ENCODE assay signal across 1 cellular context in the genomic region with DNA sequence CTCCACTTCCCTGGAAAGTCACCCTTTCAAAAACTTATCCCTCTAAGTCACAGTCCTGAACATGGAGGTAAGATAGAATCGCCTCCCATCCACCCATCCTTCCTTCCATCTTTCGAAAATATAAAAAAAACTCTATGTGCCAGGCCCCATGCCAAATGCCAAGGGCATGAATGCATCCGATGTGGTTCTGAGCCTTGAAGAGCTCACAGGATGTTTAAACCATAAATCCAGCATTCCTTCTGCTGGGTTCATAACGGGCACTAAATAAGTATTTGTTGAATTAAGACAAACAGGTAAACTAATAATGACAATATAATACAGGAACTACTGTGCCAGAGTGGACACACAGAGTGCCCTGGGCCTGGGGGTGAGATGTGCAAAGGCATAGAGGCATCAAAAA.
TF ChIP-seq lines count a peak whose summit lies in the region.

No MANE protein-coding gene starts in this region.

TF ChIP-seq in SK-N-SH, 30 proteins besides CTCF, POLR2A, EP300 and RAD21 (continued from another document):
- TF ChIP-seq RXRA (IDR thresholded peaks at IDR 0.05; ENCODE audit: borderline replicate concordance, low read depth) (peak; percentile 61; the same call in 1 of the 2 replicates), TEAD4 (IDR thresholded peaks at IDR 0.05; ENCODE audit: borderline replicate concordance, insufficient read depth) (peak; percentile 85), RFX5 (IDR thresholded peaks at IDR 0.05; ENCODE audit: low read length) (no peak), SMC3 (IDR thresholded peaks at IDR 0.05; ENCODE audit: low read depth, low read length) (no peak), FOXM1 (IDR thresholded peaks at IDR 0.05; ENCODE audit: low read depth) (peak; percentile 60; the same call in 1 of the 2 replicates), NFIC (IDR thresholded peaks at IDR 0.05; ENCODE audit: borderline replicate concordance) (peak; percentile 98), FOSL2 (IDR thresholded peaks at IDR 0.05; ENCODE audit: borderline replicate concordance, low read depth) (peak; percentile 79), ELF1 (IDR thresholded peaks at IDR 0.05) (no peak), FOXJ3 (CRISPR knock-in tag; IDR thresholded peaks at IDR 0.05) (no peak), TAF1 (IDR thresholded peaks at IDR 0.05; ENCODE audit: borderline replicate concordance, low read depth, low read length) (no peak), SIN3A (IDR thresholded peaks at IDR 0.05; ENCODE audit: borderline replicate concordance, low read depth, low read length) (no peak), POLR2AphosphoS5 (IDR thresholded peaks at IDR 0.05; ENCODE audit: low read depth, low read length) (peak; percentile 44; the same call in 1 of the 2 replicates), GABPA (IDR thresholded peaks at IDR 0.05; ENCODE audit: low read depth) (no peak), CHD2 (IDR thresholded peaks at IDR 0.05; ENCODE audit: low read length, partially characterized antibody) (no peak), RCOR1 (IDR thresholded peaks at IDR 0.05; ENCODE audit: low read length) (no peak)
- TF ChIP-seq, protein P1, sequence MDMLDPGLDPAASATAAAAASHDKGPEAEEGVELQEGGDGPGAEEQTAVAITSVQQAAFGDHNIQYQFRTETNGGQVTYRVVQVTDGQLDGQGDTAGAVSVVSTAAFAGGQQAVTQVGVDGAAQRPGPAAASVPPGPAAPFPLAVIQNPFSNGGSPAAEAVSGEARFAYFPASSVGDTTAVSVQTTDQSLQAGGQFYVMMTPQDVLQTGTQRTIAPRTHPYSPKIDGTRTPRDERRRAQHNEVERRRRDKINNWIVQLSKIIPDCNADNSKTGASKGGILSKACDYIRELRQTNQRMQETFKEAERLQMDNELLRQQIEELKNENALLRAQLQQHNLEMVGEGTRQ (IDR thresholded peaks at IDR 0.05; ENCODE audit: borderline replicate concordance, low read depth, low read length) = no peak
- TF ChIP-seq, protein P2, sequence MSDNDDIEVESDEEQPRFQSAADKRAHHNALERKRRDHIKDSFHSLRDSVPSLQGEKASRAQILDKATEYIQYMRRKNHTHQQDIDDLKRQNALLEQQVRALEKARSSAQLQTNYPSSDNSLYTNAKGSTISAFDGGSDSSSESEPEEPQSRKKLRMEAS (IDR thresholded peaks at IDR 0.05; ENCODE audit: low read depth) = peak; percentile 48; the same call in 1 of the 2 replicates
- TF ChIP-seq, protein P3, sequence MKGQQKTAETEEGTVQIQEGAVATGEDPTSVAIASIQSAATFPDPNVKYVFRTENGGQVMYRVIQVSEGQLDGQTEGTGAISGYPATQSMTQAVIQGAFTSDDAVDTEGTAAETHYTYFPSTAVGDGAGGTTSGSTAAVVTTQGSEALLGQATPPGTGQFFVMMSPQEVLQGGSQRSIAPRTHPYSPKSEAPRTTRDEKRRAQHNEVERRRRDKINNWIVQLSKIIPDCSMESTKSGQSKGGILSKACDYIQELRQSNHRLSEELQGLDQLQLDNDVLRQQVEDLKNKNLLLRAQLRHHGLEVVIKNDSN (IDR thresholded peaks at IDR 0.05; ENCODE audit: borderline replicate concordance, low read depth) = no peak
- TF ChIP-seq, protein P4, sequence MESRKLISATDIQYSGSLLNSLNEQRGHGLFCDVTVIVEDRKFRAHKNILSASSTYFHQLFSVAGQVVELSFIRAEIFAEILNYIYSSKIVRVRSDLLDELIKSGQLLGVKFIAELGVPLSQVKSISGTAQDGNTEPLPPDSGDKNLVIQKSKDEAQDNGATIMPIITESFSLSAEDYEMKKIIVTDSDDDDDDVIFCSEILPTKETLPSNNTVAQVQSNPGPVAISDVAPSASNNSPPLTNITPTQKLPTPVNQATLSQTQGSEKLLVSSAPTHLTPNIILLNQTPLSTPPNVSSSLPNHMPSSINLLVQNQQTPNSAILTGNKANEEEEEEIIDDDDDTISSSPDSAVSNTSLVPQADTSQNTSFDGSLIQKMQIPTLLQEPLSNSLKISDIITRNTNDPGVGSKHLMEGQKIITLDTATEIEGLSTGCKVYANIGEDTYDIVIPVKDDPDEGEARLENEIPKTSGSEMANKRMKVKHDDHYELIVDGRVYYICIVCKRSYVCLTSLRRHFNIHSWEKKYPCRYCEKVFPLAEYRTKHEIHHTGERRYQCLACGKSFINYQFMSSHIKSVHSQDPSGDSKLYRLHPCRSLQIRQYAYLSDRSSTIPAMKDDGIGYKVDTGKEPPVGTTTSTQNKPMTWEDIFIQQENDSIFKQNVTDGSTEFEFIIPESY (IDR thresholded peaks at IDR 0.05; ENCODE audit: borderline replicate concordance, low read depth) = no peak
- TF ChIP-seq, protein P5, sequence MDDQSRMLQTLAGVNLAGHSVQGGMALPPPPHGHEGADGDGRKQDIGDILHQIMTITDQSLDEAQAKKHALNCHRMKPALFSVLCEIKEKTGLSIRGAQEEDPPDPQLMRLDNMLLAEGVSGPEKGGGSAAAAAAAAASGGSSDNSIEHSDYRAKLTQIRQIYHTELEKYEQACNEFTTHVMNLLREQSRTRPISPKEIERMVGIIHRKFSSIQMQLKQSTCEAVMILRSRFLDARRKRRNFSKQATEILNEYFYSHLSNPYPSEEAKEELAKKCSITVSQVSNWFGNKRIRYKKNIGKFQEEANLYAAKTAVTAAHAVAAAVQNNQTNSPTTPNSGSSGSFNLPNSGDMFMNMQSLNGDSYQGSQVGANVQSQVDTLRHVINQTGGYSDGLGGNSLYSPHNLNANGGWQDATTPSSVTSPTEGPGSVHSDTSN (IDR thresholded peaks at IDR 0.05) = peak; percentile 90
